ENCODE assay signal across 12 cellular contexts in the genomic region with DNA sequence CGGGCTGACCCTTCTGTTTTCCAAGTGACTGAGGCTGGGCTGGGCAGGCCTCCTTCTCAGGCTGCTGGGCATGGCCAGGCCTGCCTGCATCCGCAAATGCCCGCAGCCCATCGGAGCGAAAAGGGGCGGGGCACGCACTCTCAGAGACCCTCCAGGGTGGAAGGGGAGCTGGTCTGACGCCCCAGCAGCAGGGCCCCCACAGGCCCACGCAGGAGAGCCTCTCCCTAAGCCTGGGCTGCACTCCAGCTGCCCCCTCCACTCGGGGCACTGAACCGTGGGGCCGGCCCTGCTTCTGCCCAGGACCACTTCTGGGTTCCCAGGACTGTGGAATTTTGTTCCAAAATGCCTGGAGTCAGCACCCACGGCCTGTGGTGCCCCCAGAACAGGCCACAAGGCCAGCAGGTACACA. TPM values are rescaled to one million over a fixed set of nuclear protein-coding genes. Genes with fewer than 3 reads are reported as not detected.
DNase-seq lines count a peak whose midpoint lies in the region; ATAC-seq and TF ChIP-seq lines count a peak whose summit lies in the region.
"Had no signal": no experiment of that assay in that cellular context is flagged by ENCODE, and none has a peak within 500 bp of the region (broad histone marks: within the 10 kb centered on the region; RNA-seq: fewer than 3 reads in every experiment).

No MANE protein-coding gene starts in this region.

- WGBS in lung, 2 donors, result 69 to 88% methylated on average over 13 of the region's 13 CpGs
- 92% methylated on average over 13 of the region's 13 CpGs for WGBS in thymus

- H3K27ac ChIP-seq in HUES6 (ENCODE audit: low read depth, low read length) (peak overlapping the region; percentile 82), cingulate gyrus (ENCODE audit: low read depth, low read length) (peak overlapping the region; percentile 54), lung (ENCODE audit: low read depth in 1 of 2, low read length in 1 of 2) (peak overlapping the region in 1 of 2 donors; percentile 91), thymus (ENCODE audit: low read depth) (peak overlapping the region; percentile 53)

- DNase-seq in lung (ENCODE audit: low spot score), result no peak
- DNase-seq in activated naive CD4-positive, alpha-beta T cell treated with anti-CD3 and anti-CD28 coated beads, Interleukin-2, amount 10 ng/mL, durations not matched to agents 7 days and 5 days, result no peak
- DNase-seq in DMS 273 (lab: John Stamatoyannopoulos, UW; ENCODE audit: unreplicated experiment), result no peak
- DNase-seq: activated CD4-positive, CD25-positive, alpha-beta regulatory T cell treated with anti-CD3 and anti-CD28 coated beads, Interleukin-2, amount 50 U/mL, for 72 hours; COR-L47; NCI-H1048 had no signal

- H3K4me1 ChIP-seq in HUES6 (ENCODE audit: control insufficient read depth, insufficient read depth, low read length) (peaks cover 22% of the 10 kb centered on the region), lung (ENCODE audit: control insufficient read depth in 2 of 2, insufficient read depth in 2 of 2, low read length in 2 of 2) (no peaks in the 10 kb centered on the region), thymus (ENCODE audit: control insufficient read depth, insufficient read depth, low read length) (no peaks in the 10 kb centered on the region)

- no peaks in the 10 kb centered on the region for H3K9me3 ChIP-seq in HUES6 (ENCODE audit: control insufficient read depth, insufficient read depth, low read depth, low read length)
- H3K9me3 ChIP-seq in lung (ENCODE audit: control insufficient read depth in 2 of 2, insufficient read depth in 1 of 2, low read length in 1 of 2), result peaks cover 0 to under 1% of the 10 kb centered on the region in 2 donors
- H3K9me3 ChIP-seq in thymus (ENCODE audit: control insufficient read depth), result no peaks in the 10 kb centered on the region

- peaks cover 6% of the 10 kb centered on the region for H3K36me3 Mint-ChIP-seq in activated naive CD4-positive, alpha-beta T cell treated with anti-CD3 and anti-CD28 coated beads, Interleukin-2, amount 10 ng/mL, durations not matched to agents 7 days and 5 days

- ATAC-seq in lung (ENCODE audit: insufficient read depth, low FRiP score) (no peak), GM21786 (IDR thresholded peaks at IDR 0.05; ENCODE audit: unreplicated experiment) (no peak)

- H3K9ac ChIP-seq in HUES6 (ENCODE audit: low read length), result peak overlapping the region; percentile 27

- peaks cover 5% of the 10 kb centered on the region for H3K9me3 Mint-ChIP-seq in activated naive CD4-positive, alpha-beta T cell treated with anti-CD3 and anti-CD28 coated beads, Interleukin-2, amount 10 ng/mL, durations not matched to agents 7 days and 5 days

- CTCF ChIA-PET in activated naive CD4-positive, alpha-beta T cell treated with anti-CD3 and anti-CD28 coated beads, Interleukin-2, amount 10 ng/mL, durations not matched to agents 7 days and 5 days (lab: Charles Lee), result no interaction called here

- H3K36me3 ChIP-seq in HUES6 (ENCODE audit: control insufficient read depth, insufficient read depth, low read length) (no peaks in the 10 kb centered on the region), lung (ENCODE audit: control insufficient read depth in 2 of 2, insufficient read depth in 2 of 2, low read length in 2 of 2) (peaks cover 0 to 1% of the 10 kb centered on the region in 2 donors), thymus (ENCODE audit: control insufficient read depth, insufficient read depth) (no peaks in the 10 kb centered on the region)

- no peak overlapping the region for H3K4me3 ChIP-seq in HUES6 (ENCODE audit: low read depth, low read length)
- H3K4me3 ChIP-seq in lung, result peak overlapping the region; percentile 16
- H3K4me3 ChIP-seq in thymus (ENCODE audit: low read length), result no peak overlapping the region

- H3K27me3 Mint-ChIP-seq in activated naive CD4-positive, alpha-beta T cell treated with anti-CD3 and anti-CD28 coated beads, Interleukin-2, amount 10 ng/mL, durations not matched to agents 7 days and 5 days, result peaks cover 18% of the 10 kb centered on the region

- no peak overlapping the region for H3K4me3 Mint-ChIP-seq in activated naive CD4-positive, alpha-beta T cell treated with anti-CD3 and anti-CD28 coated beads, Interleukin-2, amount 10 ng/mL, durations not matched to agents 7 days and 5 days

- TF ChIP-seq CTCF in lung (IDR thresholded peaks at IDR 0.05; ENCODE audit: control extremely low read depth, extremely low read depth), result no peak

- no peak overlapping the region for H3K27ac Mint-ChIP-seq in activated naive CD4-positive, alpha-beta T cell treated with anti-CD3 and anti-CD28 coated beads, Interleukin-2, amount 10 ng/mL, durations not matched to agents 7 days and 5 days
- H3K27ac Mint-ChIP-seq: brain had no signal

- H3K4me1 Mint-ChIP-seq in activated naive CD4-positive, alpha-beta T cell treated with anti-CD3 and anti-CD28 coated beads, Interleukin-2, amount 10 ng/mL, durations not matched to agents 7 days and 5 days, result no peaks in the 10 kb centered on the region
- H3K4me1 Mint-ChIP-seq: brain had no signal

- peaks cover 18% of the 10 kb centered on the region; the same call in 1 of the 2 replicates for H3K27me3 ChIP-seq in HUES6 (ENCODE audit: control insufficient read depth, insufficient read depth, low read length)
- H3K27me3 ChIP-seq in lung (ENCODE audit: control insufficient read depth, insufficient read depth), result no peaks in the 10 kb centered on the region
- no peaks in the 10 kb centered on the region for H3K27me3 ChIP-seq in thymus (ENCODE audit: control insufficient read depth, insufficient read depth)

RNA-seq across cellular contexts. Expression of a gene that starts 9.3 kb away (rescaled TPM):
- total RNA-seq in lung, result 10 to 100 TPM; 11.5 to 34.2 TPM
- polyA plus RNA-seq in lung (10 to 100 TPM; 31.0 to 39.0 TPM), thymus (9.4 TPM)

RNA-seq across cellular contexts. Expression of a gene that starts 30.2 kb away (rescaled TPM):
- 10 to 100 TPM in 1 of 2 donors, 1 to 10 TPM in 1; 10.0 to 17.0 TPM for total RNA-seq in lung
- 1 to 10 TPM; 5.6 to 6.0 TPM for polyA plus RNA-seq in lung
- polyA plus RNA-seq in thymus, result 11.6 TPM

RNA-seq across cellular contexts. Expression of a gene that starts 37.8 kb away (rescaled TPM):
- total RNA-seq in lung, result 1 to 10 TPM in 1 of 2 donors, not detected in 1; 8.1 TPM
- polyA plus RNA-seq in lung, result under 1 TPM in 1 of 2 donors, not detected in 1; 0.05 TPM
- 0.48 TPM for polyA plus RNA-seq in thymus
- total RNA-seq: fibroblast of lung had no signal
- polyA plus RNA-seq: fibroblast of lung had no signal
